Comparison of ENCODE assay signal across 15 cellular contexts in the genomic region with DNA sequence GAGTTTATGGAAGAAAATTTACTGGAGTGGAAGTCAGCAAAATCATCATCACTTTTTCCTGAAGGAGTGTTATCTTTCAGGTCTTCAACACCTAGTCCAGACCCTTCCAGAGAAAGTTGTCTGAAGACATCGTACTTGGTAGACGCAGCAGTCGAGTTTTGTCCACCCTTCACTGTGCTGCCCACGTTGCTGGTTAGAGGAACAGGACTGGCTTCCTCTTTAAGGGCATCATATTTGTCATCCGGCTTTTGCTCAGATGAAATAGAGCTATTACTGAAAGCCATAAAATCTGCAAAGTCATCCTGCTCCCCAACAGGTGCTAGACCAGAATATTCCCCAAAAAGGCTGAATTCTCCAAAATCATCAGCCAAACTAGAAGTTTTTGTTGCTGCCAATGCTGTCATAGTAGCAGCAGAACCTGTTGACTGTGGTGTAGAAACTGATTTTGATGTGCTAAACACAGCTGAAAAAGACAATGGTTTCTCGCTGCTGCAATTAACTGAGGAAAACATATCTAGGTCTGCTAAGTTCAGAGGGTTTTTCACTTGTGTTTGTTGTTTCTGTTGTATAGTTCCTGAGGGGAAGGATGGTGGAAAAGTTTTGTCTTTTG. TPM values are rescaled to one million over a fixed set of nuclear protein-coding genes. Genes with fewer than 3 reads are reported as not detected.
A peak's percentile ranks its signal among the peaks of the same experiment; 100 is the strongest.
DNase-seq lines count a peak whose midpoint lies in the region; ATAC-seq and TF ChIP-seq lines count a peak whose summit lies in the region.
"Had no signal": no experiment of that assay in that cellular context is flagged by ENCODE, and none has a peak within 500 bp of the region (broad histone marks: within the 10 kb centered on the region; RNA-seq: fewer than 3 reads in every experiment).

No MANE protein-coding gene starts in this region.

- intact Hi-C loops in CD4-positive, alpha-beta T cell (cut with DNase I, micrococcal nuclease), result no loop called here
- intact Hi-C loops in natural killer cell (cut with micrococcal nuclease), result no loop called here

- no peaks in the 10 kb centered on the region for H3K27me3 ChIP-seq in CD4-positive, alpha-beta T cell (ENCODE audit: control insufficient read depth, insufficient read depth, low read length)
- H3K27me3 ChIP-seq: suprapubic skin had no signal

- H3K4me3 ChIP-seq in HEK293 (ENCODE audit: low read depth, low read length), result no peak overlapping the region
- H3K4me3 ChIP-seq: suprapubic skin had no signal

- no peaks in the 10 kb centered on the region for H3K27me3 Mint-ChIP-seq in CD4-positive, alpha-beta T cell
- no peaks in the 10 kb centered on the region for H3K27me3 Mint-ChIP-seq in activated naive CD8-positive, alpha-beta T cell treated with anti-CD3 and anti-CD28 coated beads, Interleukin-2, amount 10 ng/mL, durations not matched to agents 7 days and 5 days
- H3K27me3 Mint-ChIP-seq in natural killer cell (ENCODE audit: low read depth in 2 of 2), result no peaks in the 10 kb centered on the region

- H3K9me3 ChIP-seq in CD4-positive, alpha-beta T cell (ENCODE audit: control insufficient read depth, low read length), result no peaks in the 10 kb centered on the region
- H3K9me3 ChIP-seq in HEK293 (ENCODE audit: control insufficient read depth, insufficient read depth, low read depth, low read length), result no peaks in the 10 kb centered on the region
- H3K9me3 ChIP-seq: suprapubic skin had no signal

- H3K4me3 Mint-ChIP-seq in CD4-positive, alpha-beta T cell, result no peak overlapping the region
- H3K4me3 Mint-ChIP-seq in activated naive CD8-positive, alpha-beta T cell treated with anti-CD3 and anti-CD28 coated beads, Interleukin-2, amount 10 ng/mL, durations not matched to agents 7 days and 5 days, result no peak overlapping the region
- H3K4me3 Mint-ChIP-seq in natural killer cell, result no peak overlapping the region

- H3K9me3 Mint-ChIP-seq in CD4-positive, alpha-beta T cell, result no peaks in the 10 kb centered on the region
- no peaks in the 10 kb centered on the region for H3K9me3 Mint-ChIP-seq in activated naive CD8-positive, alpha-beta T cell treated with anti-CD3 and anti-CD28 coated beads, Interleukin-2, amount 10 ng/mL, durations not matched to agents 7 days and 5 days
- no peaks in the 10 kb centered on the region for H3K9me3 Mint-ChIP-seq in natural killer cell

- no peak overlapping the region for H3K27ac ChIP-seq in CD4-positive, alpha-beta T cell (ENCODE audit: low read depth, low read length)
- H3K27ac ChIP-seq in HEK293 (ENCODE audit: extremely low read depth, low read depth, low read length), result no peak overlapping the region
- H3K27ac ChIP-seq: parathyroid adenoma, suprapubic skin had no signal

- no peak for ATAC-seq in CD4-positive, alpha-beta T cell (ENCODE audit: poor library complexity)
- no peak for ATAC-seq in activated naive CD8-positive, alpha-beta T cell treated with anti-CD3 and anti-CD28 coated beads, Interleukin-2, amount 10 ng/mL, durations not matched to agents 7 days and 5 days (ENCODE audit: low read depth)
- ATAC-seq in natural killer cell (no peak), GM21825 (IDR thresholded peaks at IDR 0.05; ENCODE audit: unreplicated experiment) (no peak), GM21737 (IDR thresholded peaks at IDR 0.05; ENCODE audit: unreplicated experiment) (no peak)
- ATAC-seq: left ventricle myocardium superior had no signal

- peaks cover 55% of the 10 kb centered on the region for H3K4me1 Mint-ChIP-seq in CD4-positive, alpha-beta T cell (ENCODE audit: low read depth)
- H3K4me1 Mint-ChIP-seq in activated naive CD8-positive, alpha-beta T cell treated with anti-CD3 and anti-CD28 coated beads, Interleukin-2, amount 10 ng/mL, durations not matched to agents 7 days and 5 days, result peaks cover 20% of the 10 kb centered on the region
- H3K4me1 Mint-ChIP-seq in natural killer cell, result peaks cover 36 to 40% of the 10 kb centered on the region in 2 donors

- peaks cover 22 to 30% of the 10 kb centered on the region in 2 experiments for H3K36me3 ChIP-seq in HEK293 (ENCODE audit: control insufficient read depth in 2 of 2, insufficient read depth in 1 of 2, low read length in 2 of 2)

- CTCF ChIA-PET in CD4-positive, alpha-beta T cell (lab: Charles Lee), result interaction anchor here (2.5 kb wide), 1 partner anchor 56 kb away, joined by 7 read pairs; the partner anchor contains the start of gene SYNRG
- CTCF ChIA-PET in HEK293 (lab: Yijun Ruan, JAX), result interaction anchor here (0.6 to 2.3 kb wide), 4 partner anchors 11 to 102 kb away, joined by 3 to 7 read pairs (median 4); no protein-coding TSS in a partner anchor

- H3K4me1 ChIP-seq in HEK293 (ENCODE audit: control insufficient read depth, insufficient read depth, low read length), result no peaks in the 10 kb centered on the region

- no peak for TF ChIP-seq CTCF in CD4-positive, alpha-beta T cell (IDR thresholded peaks at IDR 0.05)
- TF ChIP-seq CTCF in HEK293 (tag by site-specific recombination; IDR thresholded peaks at IDR 0.05), result no peak
- no peak for TF ChIP-seq CTCF in natural killer cell (IDR thresholded peaks at IDR 0.05)

- peaks cover 82% of the 10 kb centered on the region for H3K36me3 Mint-ChIP-seq in CD4-positive, alpha-beta T cell (ENCODE audit: low read depth)
- peaks cover 35% of the 10 kb centered on the region for H3K36me3 Mint-ChIP-seq in activated naive CD8-positive, alpha-beta T cell treated with anti-CD3 and anti-CD28 coated beads, Interleukin-2, amount 10 ng/mL, durations not matched to agents 7 days and 5 days
- peaks cover 6% of the 10 kb centered on the region for H3K36me3 Mint-ChIP-seq in natural killer cell

- no peak for DNase-seq in CD4-positive, alpha-beta T cell
- DNase-seq in activated naive CD8-positive, alpha-beta T cell treated with anti-CD3 and anti-CD28 coated beads, Interleukin-2, amount 10 ng/mL, durations not matched to agents 7 days and 5 days, result no peak
- DNase-seq in natural killer cell (no peak), AG08395 (ENCODE audit: low spot score) (no peak)
- DNase-seq: activated CD4-positive, alpha-beta T cell treated with anti-CD3 and anti-CD28 coated beads, Interleukin-2, amount 50 U/mL, for 4 hours; anterior cingulate cortex; effector memory CD4-positive, alpha-beta T cell; left ventricle myocardium superior; NCI-H1694; NCI-H226 had no signal

- H3K27ac Mint-ChIP-seq in CD4-positive, alpha-beta T cell, result peak overlapping the region; percentile 75
- H3K27ac Mint-ChIP-seq in activated naive CD8-positive, alpha-beta T cell treated with anti-CD3 and anti-CD28 coated beads, Interleukin-2, amount 10 ng/mL, durations not matched to agents 7 days and 5 days, result peak overlapping the region; percentile 54
- H3K27ac Mint-ChIP-seq in natural killer cell, result peak overlapping the region; percentile 64 to 67

- POLR2A ChIA-PET in CD4-positive, alpha-beta T cell (lab: Charles Lee), result no interaction called here
- POLR2A ChIA-PET in HEK293 (lab: Yijun Ruan, JAX), result interaction anchor here (0.6 kb wide), 1 partner anchor 100 kb away, joined by 3 read pairs; no protein-coding TSS in a partner anchor
- POLR2A ChIA-PET in activated naive CD8-positive, alpha-beta T cell treated with anti-CD3 and anti-CD28 coated beads, Interleukin-2, amount 10 ng/mL, durations not matched to agents 7 days and 5 days (lab: Charles Lee), result no interaction called here

TF ChIP-seq in HEK293, 187 proteins besides CTCF, POLR2A, EP300 and RAD21:
- TF ChIP-seq ZNF214 (tag by site-specific recombination; IDR thresholded peaks at IDR 0.05; ENCODE audit: borderline replicate concordance) (no peak), GLIS2 (tag by site-specific recombination; IDR thresholded peaks at IDR 0.05) (no peak), SP2 (tag by site-specific recombination; IDR thresholded peaks at IDR 0.05) (no peak), ZNF514 (tag by site-specific recombination; IDR thresholded peaks at IDR 0.05) (no peak), SCRT1 (tag by site-specific recombination; IDR thresholded peaks at IDR 0.05; ENCODE audit: borderline replicate concordance) (peak; percentile 84), SCRT2 (tag by site-specific recombination; IDR thresholded peaks at IDR 0.05) (peak; percentile 92)

RNA-seq across cellular contexts. Expression of gene SYNRG, which starts 55.8 kb away (rescaled TPM):
- 10 to 100 TPM; 40.0 to 45.8 TPM for total RNA-seq in CD4-positive, alpha-beta T cell
- total RNA-seq in activated naive CD8-positive, alpha-beta T cell treated with anti-CD3 and anti-CD28 coated beads, Interleukin-2, amount 10 ng/mL, durations not matched to agents 7 days and 5 days, result 100 to 1,000 TPM; 123 to 137 TPM
- 100 to 1,000 TPM in 1 of 3 donors, 10 to 100 TPM in 2; 82.1 to 137 (median 88.2) TPM for total RNA-seq in natural killer cell
